13 cellular contexts compared by ENCODE assay signal in genomic region chr17:20583891-20584577, GRCh38. TPM values are rescaled to one million over a fixed set of nuclear protein-coding genes. Genes with fewer than 3 reads are reported as not detected.
DNase-seq lines count a peak whose midpoint lies in the region; ATAC-seq, FAIRE-seq and TF ChIP-seq lines count a peak whose summit lies in the region.
"Not testable (repeated sequence)": the region's sequence is repeated elsewhere in the genome, so short reads cannot be mapped to it uniquely, and the experiment has no call there.
"Had no signal": no experiment of that assay in that cellular context is flagged by ENCODE, and none has a peak within 500 bp of the region (broad histone marks: within the 10 kb centered on the region; RNA-seq: fewer than 3 reads in every experiment).

No MANE protein-coding gene starts in this region.

- not testable (repeated sequence) for H3K27ac ChIP-seq in DND-41 (ENCODE audit: low read length); RWPE2 (ENCODE audit: poor library complexity, severe bottlenecking); HepG2 (ENCODE audit: extremely low read length, insufficient read depth, low read length)

- H3K4me1 Mint-ChIP-seq in stimulated activated naive CD8-positive, alpha-beta T cell treated with anti-CD3 and anti-CD28 coated beads, Interleukin-15, amount 100 ng/mL, for 72 hours = not testable (repeated sequence)

- not testable (repeated sequence) for H3K36me3 ChIP-seq in DND-41 (ENCODE audit: insufficient read depth, low read length); RWPE2 (ENCODE audit: low read depth); HepG2 (replicated peaks in 1 of 2; ENCODE audit: control insufficient read depth in 1 of 2, insufficient read depth in 2 of 2, low read length in 2 of 2)

- H3K4me1 ChIP-seq in DND-41 (ENCODE audit: insufficient read depth, low read length); RWPE2 (ENCODE audit: insufficient read depth, poor library complexity, severe bottlenecking); HepG2 (ENCODE audit: insufficient read depth, low read length): not testable (repeated sequence)

- not testable (repeated sequence) for TF ChIP-seq CTCF in DND-41 (IDR thresholded peaks at IDR 0.05; ENCODE audit: borderline replicate concordance, extremely low read depth, low read length, poor library complexity, severe bottlenecking); RWPE2 (IDR thresholded peaks at IDR 0.05; ENCODE audit: poor library complexity, severe bottlenecking); HepG2 (CRISPR knock-in tag; IDR thresholded peaks at IDR 0.05)

- H3K9me3 Mint-ChIP-seq in stimulated activated naive CD8-positive, alpha-beta T cell treated with anti-CD3 and anti-CD28 coated beads, Interleukin-15, amount 100 ng/mL, for 72 hours = not testable (repeated sequence)

- not testable (repeated sequence) for H4K20me1 ChIP-seq in DND-41 (ENCODE audit: insufficient read depth, low read length); HepG2 (ENCODE audit: insufficient read depth, low read length)

- not testable (repeated sequence) for TF ChIP-seq RAD21 in HepG2 (CRISPR knock-in tag; IDR thresholded peaks at IDR 0.05)

- ATAC-seq in DND-41 (ENCODE audit: insufficient read depth, low read depth) = peak; percentile 61; the same call in 2 of the 3 replicates
- peak; percentile 35; the same call in 1 of the 3 replicates for ATAC-seq in RWPE2 (ENCODE audit: low read depth)
- peak; percentile 77 for ATAC-seq in Right ventricle myocardium inferior
- peak; percentile 87 for ATAC-seq in HepG2
- ATAC-seq in stimulated activated naive CD8-positive, alpha-beta T cell treated with anti-CD3 and anti-CD28 coated beads, Interleukin-15, amount 100 ng/mL, for 72 hours = peak; percentile 28

- WGBS in HepG2 (ENCODE audit: low lambda C conversion rate) = 55% methylated on average over 4 of the region's 14 CpGs

- not testable (repeated sequence) for H3K4me3 Mint-ChIP-seq in stimulated activated naive CD8-positive, alpha-beta T cell treated with anti-CD3 and anti-CD28 coated beads, Interleukin-15, amount 100 ng/mL, for 72 hours

- H3K27me3 ChIP-seq in DND-41 (ENCODE audit: insufficient read depth, low read length, poor library complexity); RWPE2 (ENCODE audit: insufficient read depth, poor library complexity, severe bottlenecking); HepG2 (ENCODE audit: control insufficient read depth in 1 of 2, insufficient read depth in 2 of 2, low read length in 2 of 2): not testable (repeated sequence)

- POLR2A ChIA-PET in HepG2 (lab: Yijun Ruan, JAX) = not testable (repeated sequence)

- not testable (repeated sequence) for H3K4me2 ChIP-seq in DND-41 (ENCODE audit: insufficient read depth, low read length); HepG2 (ENCODE audit: low read depth, low read length)

- not testable (repeated sequence) for FAIRE-seq in HepG2 (lab: Jason Lieb, UNC)

- in situ Hi-C loops in HepG2 (cut with HindIII; ENCODE audit: extremely low pct_ligation_motif_present, low pct_unique_long_range_greater_than_20kb) = not testable (repeated sequence)

- not testable (repeated sequence) for BruUV-seq in HepG2 (replicated peaks; lab: Mats Ljungman, UMichigan)

- DNase-seq in DND-41; RWPE2 (ENCODE audit: low spot score); Right ventricle myocardium inferior (ENCODE audit: missing footprints); HepG2 (ENCODE audit: low spot score); stimulated activated naive CD8-positive, alpha-beta T cell treated with anti-CD3 and anti-CD28 coated beads, Interleukin-15, amount 100 ng/mL, for 72 hours: not testable (repeated sequence)
- DNase-seq in NCI-H1105 (lab: John Stamatoyannopoulos, UW) (peak; percentile 44), NCI-H446 treated with DMSO at 0.1 percent for 48 hours (lab: John Stamatoyannopoulos, UW) (peak; percentile 62)

- H3K4me3 ChIP-seq in DND-41 (ENCODE audit: low read depth in 1 of 2, low read length in 2 of 2); RWPE2 (ENCODE audit: severe bottlenecking); HepG2 (replicated peaks in 1 of 3; ENCODE audit: insufficient read depth in 1 of 3, low read depth in 2 of 3, low read length in 3 of 3): not testable (repeated sequence)

- H3K27ac Mint-ChIP-seq in stimulated activated naive CD8-positive, alpha-beta T cell treated with anti-CD3 and anti-CD28 coated beads, Interleukin-15, amount 100 ng/mL, for 72 hours = not testable (repeated sequence)

- H3K79me2 ChIP-seq in DND-41 (ENCODE audit: insufficient read depth, low read length); HepG2 (ENCODE audit: insufficient read depth, low read length): not testable (repeated sequence)

- not testable (repeated sequence) for TF ChIP-seq POLR2A in HepG2 (IDR thresholded peaks at IDR 0.05; ENCODE audit: insufficient read depth in 1 of 2, low read depth in 2 of 2, low read length in 2 of 2)

- not testable (repeated sequence) for H3K9ac ChIP-seq in DND-41 (ENCODE audit: low read depth, low read length); HepG2 (ENCODE audit: insufficient read depth, low read depth, low read length)

- CTCF ChIA-PET in HepG2 (lab: Yijun Ruan, JAX; ENCODE audit: low intra/inter-chr PET ratio, low total read pairs) = not testable (repeated sequence)

- not testable (repeated sequence) for H2AFZ ChIP-seq in DND-41 (ENCODE audit: low read depth, low read length); HepG2 (ENCODE audit: low read length)

- TF ChIP-seq EP300 in HepG2 (IDR thresholded peaks at IDR 0.05; ENCODE audit: low read depth in 2 of 2, low read length in 2 of 2); HepG2 (CRISPR knock-in tag; IDR thresholded peaks at IDR 0.05; ENCODE audit: borderline replicate concordance): not testable (repeated sequence)

- intact Hi-C loops in Right ventricle myocardium inferior (cut with DNase I); HepG2 (cut with micrococcal nuclease; ENCODE audit: unreplicated experiment): not testable (repeated sequence)

- H3K27me3 Mint-ChIP-seq in stimulated activated naive CD8-positive, alpha-beta T cell treated with anti-CD3 and anti-CD28 coated beads, Interleukin-15, amount 100 ng/mL, for 72 hours = peaks cover 14% of the 10 kb centered on the region

- H3K9me3 ChIP-seq in DND-41 (ENCODE audit: insufficient read depth, low read length, severe bottlenecking); RWPE2 (ENCODE audit: severe bottlenecking); HepG2 (ENCODE audit: low read length): not testable (repeated sequence)

RNA-seq across cellular contexts. Expression of gene CDRT15L2, which starts 4.5 kb away (rescaled TPM):
- total RNA-seq in Right ventricle myocardium inferior = not detected
- total RNA-seq in HepG2 (2016; rRNA removed; fragmentation: Illumina TruSeq; extraction: Trizol) = not detected in 2 replicates
- total RNA-seq in HepG2 (2016; cell fraction: cytosol; rRNA removed; fragmentation: Illumina TruSeq; extraction: Trizol; ENCODE audit: low read depth) = not detected in 2 replicates
- total RNA-seq in HepG2 (2016; cell fraction: insoluble cytoplasmic fraction; rRNA removed; fragmentation: Illumina TruSeq; extraction: Trizol) = not detected in 2 replicates
- total RNA-seq in HepG2 (2016; cell fraction: membrane; rRNA removed; fragmentation: Illumina TruSeq; extraction: Trizol) = not detected in 2 replicates
- not detected in 2 replicates for total RNA-seq in HepG2 (2016; cell fraction: nucleus; rRNA removed; fragmentation: Illumina TruSeq; extraction: Trizol)
- not detected in 2 replicates for polyA plus RNA-seq in HepG2 (2011; rRNA removed)
- not detected in 2 replicates for polyA plus RNA-seq in HepG2 (2011; cell fraction: cytosol; rRNA removed)
- not detected in 2 replicates for polyA plus RNA-seq in HepG2 (2011; cell fraction: nucleus; rRNA removed)
- polyA plus RNA-seq in HepG2 (2012) = not detected in 2 replicates
- not detected in 2 replicates for polyA plus RNA-seq in HepG2 (2016; cell fraction: cytosol; fragmentation: Illumina TruSeq; extraction: Trizol; ENCODE audit: low read depth)
- polyA plus RNA-seq in HepG2 (2016; cell fraction: insoluble cytoplasmic fraction; fragmentation: Illumina TruSeq; extraction: Trizol; ENCODE audit: low read depth) = not detected in 2 replicates
- polyA plus RNA-seq in HepG2 (2016; cell fraction: membrane; fragmentation: Illumina TruSeq; extraction: Trizol; ENCODE audit: low read depth) = not detected in 2 replicates
- not detected in 2 replicates for polyA plus RNA-seq in HepG2 (2016; cell fraction: nucleus; fragmentation: Illumina TruSeq; extraction: Trizol; ENCODE audit: insufficient read depth, low read depth)
- polyA minus RNA-seq in HepG2 (2011; rRNA and poly(A)+ RNA removed; ENCODE audit: low replicate concordance) = not detected in 2 replicates
- not detected in 2 replicates for polyA minus RNA-seq in HepG2 (2011; cell fraction: cytosol; rRNA and poly(A)+ RNA removed)
- polyA minus RNA-seq in HepG2 (2011; cell fraction: nucleus; rRNA and poly(A)+ RNA removed) = not detected in 2 replicates
- total RNA-seq: A673; CD4-positive, CD25-positive, alpha-beta regulatory T cell; H9; NCI-H460; Peyer's patch had no signal
- polyA plus RNA-seq: BJ; CD4-positive, CD25-positive, alpha-beta regulatory T cell had no signal

Comparison
In these comparisons a context has a peak if more than half of its experiments do, and no peak if none do; other contexts are left out.
1. ATAC-seq: peak in every context shown above with its lines; median percentile 87 in HepG2; 77 in Right ventricle myocardium inferior; 61 in DND-41; 35 in RWPE2; 28 in stimulated activated naive CD8-positive, alpha-beta T cell treated with anti-CD3 and anti-CD28 coated beads, Interleukin-15, amount 100 ng/mL, for 72 hours.